28 cellular contexts compared by ENCODE assay signal in genomic region chr6:33688006-33688405, GRCh38. TPM values are rescaled to one million over a fixed set of nuclear protein-coding genes. Genes with fewer than 3 reads are reported as not detected.
"Had no signal": no experiment of that assay in that cellular context is flagged by ENCODE, and none has a peak within 500 bp of the region (broad histone marks: within the 10 kb centered on the region; RNA-seq: fewer than 3 reads in every experiment).

No MANE protein-coding gene starts in this region.

- H3K9me3 Mint-ChIP-seq: activated CD4-positive, alpha-beta memory T cell treated with anti-CD3 and anti-CD28 coated beads, Interleukin-2, amount 10 ng/mL, durations not matched to agents 7 days and 5 days; activated CD4-positive, alpha-beta T cell treated with anti-CD3 and anti-CD28 coated beads, Interleukin-2, amount 10 ng/mL, durations not matched to agents 7 days and 5 days; activated naive CD4-positive, alpha-beta T cell treated with anti-CD3 and anti-CD28 coated beads, Interleukin-2, amount 10 ng/mL, durations not matched to agents 7 days and 5 days; activated naive CD8-positive, alpha-beta T cell treated with anti-CD3 and anti-CD28 coated beads for 36 hours; activated T-cell treated with anti-CD3 and anti-CD28 coated beads, Interleukin-2, amount 50 U/mL, for 72 hours; activated T-helper 2 cell treated with anti-CD3 and anti-CD28 coated beads, Interferon-gamma antibody, Interleukin-2, Interleukin-4, amounts not matched to agents 10 μg/mL and 5 μg/mL and 100 μg/mL, durations not matched to agents 14 hours and 24 hours and 36 hours had no signal

- H3K4me3 Mint-ChIP-seq: activated CD4-positive, alpha-beta memory T cell treated with anti-CD3 and anti-CD28 coated beads, Interleukin-2, amount 10 ng/mL, durations not matched to agents 7 days and 5 days; activated CD4-positive, alpha-beta T cell treated with anti-CD3 and anti-CD28 coated beads, Interleukin-2, amount 10 ng/mL, durations not matched to agents 7 days and 5 days; activated naive CD4-positive, alpha-beta T cell treated with anti-CD3 and anti-CD28 coated beads, Interleukin-2, amount 10 ng/mL, durations not matched to agents 7 days and 5 days; activated naive CD8-positive, alpha-beta T cell treated with anti-CD3 and anti-CD28 coated beads for 36 hours; activated T-cell treated with anti-CD3 and anti-CD28 coated beads, Interleukin-2, amount 50 U/mL, for 72 hours had no signal

- H3K36me3 ChIP-seq: brain microvascular endothelial cell had no signal

- H3K27me3 ChIP-seq: brain microvascular endothelial cell had no signal

- DNase-seq: activated CD4-positive, alpha-beta memory T cell treated with anti-CD3 and anti-CD28 coated beads, Interleukin-2, amount 10 ng/mL, durations not matched to agents 7 days and 5 days; activated CD4-positive, alpha-beta T cell treated with anti-CD3 and anti-CD28 coated beads, Interleukin-2, amount 10 ng/mL, durations not matched to agents 7 days and 5 days; activated CD4-positive, CD25-positive, alpha-beta regulatory T cell; activated gamma-delta T cell treated with Interleukin-2 at 50 U/mL for 16 hours; activated naive CD4-positive, alpha-beta T cell treated with anti-CD3 and anti-CD28 coated beads, Interleukin-2, amount 10 ng/mL, durations not matched to agents 7 days and 5 days; activated naive CD8-positive, alpha-beta T cell treated with anti-CD3 and anti-CD28 coated beads for 36 hours; activated T-cell treated with anti-CD3 and anti-CD28 coated beads, Interleukin-2, amount 50 U/mL, for 72 hours; brain microvascular endothelial cell; caudate nucleus; IMR-90; KG1; NCI-H1048; NCI-H146; NCI-H187 treated with DMSO at 0.1 percent for 48 hours; NCI-H2081 treated with DMSO at 0.1 percent for 48 hours; NCI-H2171; NCI-H2227 treated with DMSO at 0.1 percent for 48 hours; NCI-H446 treated with DMSO at 0.1 percent for 48 hours; NCI-H526 treated with DMSO at 0.1 percent for 48 hours; NCI-H82; SIG-M5; T-helper 1 cell had no signal

- H3K27ac Mint-ChIP-seq: activated CD4-positive, alpha-beta memory T cell treated with anti-CD3 and anti-CD28 coated beads, Interleukin-2, amount 10 ng/mL, durations not matched to agents 7 days and 5 days; activated CD4-positive, alpha-beta T cell treated with anti-CD3 and anti-CD28 coated beads, Interleukin-2, amount 10 ng/mL, durations not matched to agents 7 days and 5 days; activated naive CD4-positive, alpha-beta T cell treated with anti-CD3 and anti-CD28 coated beads, Interleukin-2, amount 10 ng/mL, durations not matched to agents 7 days and 5 days; activated naive CD8-positive, alpha-beta T cell treated with anti-CD3 and anti-CD28 coated beads for 36 hours; activated T-cell treated with anti-CD3 and anti-CD28 coated beads, Interleukin-2, amount 50 U/mL, for 72 hours; activated T-helper 2 cell treated with anti-CD3 and anti-CD28 coated beads, Interferon-gamma antibody, Interleukin-2, Interleukin-4, amounts not matched to agents 10 μg/mL and 5 μg/mL and 100 μg/mL, durations not matched to agents 14 hours and 24 hours and 36 hours had no signal

- H3K27ac ChIP-seq: brain microvascular endothelial cell, VCaP had no signal

- H3K27me3 Mint-ChIP-seq: activated CD4-positive, alpha-beta memory T cell treated with anti-CD3 and anti-CD28 coated beads, Interleukin-2, amount 10 ng/mL, durations not matched to agents 7 days and 5 days; activated CD4-positive, alpha-beta T cell treated with anti-CD3 and anti-CD28 coated beads, Interleukin-2, amount 10 ng/mL, durations not matched to agents 7 days and 5 days; activated naive CD4-positive, alpha-beta T cell treated with anti-CD3 and anti-CD28 coated beads, Interleukin-2, amount 10 ng/mL, durations not matched to agents 7 days and 5 days; activated naive CD8-positive, alpha-beta T cell treated with anti-CD3 and anti-CD28 coated beads for 36 hours had no signal

- ATAC-seq: activated T-cell treated with anti-CD3 and anti-CD28 coated beads, Interleukin-2, amount 50 U/mL, for 72 hours had no signal

RNA-seq across cellular contexts. Expression of gene IP6K3, which starts 58.7 kb away (rescaled TPM):
- total RNA-seq: activated CD4-positive, alpha-beta memory T cell treated with anti-CD3 and anti-CD28 coated beads, Interleukin-2, amount 10 ng/mL, durations not matched to agents 7 days and 5 days; activated CD4-positive, alpha-beta T cell treated with anti-CD3 and anti-CD28 coated beads, Interleukin-2, amount 10 ng/mL, durations not matched to agents 7 days and 5 days; activated CD8-positive, alpha-beta memory T cell treated with anti-CD3 and anti-CD28 coated beads for 36 hours; activated naive CD8-positive, alpha-beta T cell treated with anti-CD3 and anti-CD28 coated beads for 36 hours; activated T-cell treated with anti-CD3 and anti-CD28 coated beads, Interleukin-2, amount 50 U/mL, for 72 hours; activated T-helper 2 cell treated with anti-CD3 and anti-CD28 coated beads, Interferon-gamma antibody, Interleukin-2, Interleukin-4, amounts not matched to agents 10 μg/mL and 5 μg/mL and 100 μg/mL, durations not matched to agents 14 hours and 24 hours and 36 hours; M059J; OCI-LY7; T-helper 2 cell treated with Interferon-gamma antibody and Interleukin-4, amounts not matched to agents 100 ng/mL and 5 ng/mL, for 36 hours had no signal
